ENCODE assay signal across 1 cellular context in the genomic region with DNA sequence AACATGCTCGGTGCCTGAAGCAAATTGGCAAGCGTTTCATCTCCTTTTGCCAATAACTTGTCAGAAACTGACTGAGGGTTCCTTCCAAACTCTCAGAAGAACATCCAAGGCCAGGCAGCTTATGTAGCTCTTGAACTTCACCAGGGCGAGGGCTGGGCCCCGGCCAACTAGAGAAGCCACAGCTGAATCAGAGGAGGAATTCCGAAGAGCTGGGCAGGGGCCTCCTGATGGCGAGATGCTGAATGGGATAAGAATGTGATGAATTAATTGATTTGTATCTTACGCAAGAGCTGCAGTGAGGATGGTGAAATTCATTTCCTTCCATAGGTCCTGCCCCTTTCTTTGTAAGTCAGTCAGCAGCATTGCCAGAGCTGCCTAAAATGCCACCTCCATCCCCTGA.
TF ChIP-seq lines count a peak whose summit lies in the region.

No MANE protein-coding gene starts in this region.

TF ChIP-seq in H1, 55 proteins besides CTCF, POLR2A, EP300 and RAD21:
- TF ChIP-seq CHD7 (IDR thresholded peaks at IDR 0.05; ENCODE audit: insufficient replicate concordance, low read length) (no peak), JUN (IDR thresholded peaks at IDR 0.05; ENCODE audit: low read depth, low read length) (no peak), CEBPB (IDR thresholded peaks at IDR 0.05; ENCODE audit: low read depth, low read length) (peak; percentile 95)
